Comparison of ENCODE assay signal across 1 cellular context in genomic region chr7:34776748-34777358, GRCh38.
TF ChIP-seq lines count a peak whose summit lies in the region.

No MANE protein-coding gene starts in this region.

TF ChIP-seq in WTC11, 78 proteins besides CTCF, POLR2A, EP300 and RAD21 (continued from another document):
- TF ChIP-seq ZNF281 (CRISPR knock-in tag; IDR thresholded peaks at IDR 0.05): no peak
- TF ChIP-seq ZSCAN18 (CRISPR knock-in tag; IDR thresholded peaks at IDR 0.05): no peak
- TF ChIP-seq TEAD4 (CRISPR knock-in tag; IDR thresholded peaks at IDR 0.05): no peak
- no peak for TF ChIP-seq USF2 (CRISPR knock-in tag; IDR thresholded peaks at IDR 0.05)
- no peak for TF ChIP-seq ETV6 (CRISPR knock-in tag; IDR thresholded peaks at IDR 0.05)
- no peak for TF ChIP-seq FOXP1 (CRISPR knock-in tag; IDR thresholded peaks at IDR 0.05; ENCODE audit: borderline replicate concordance)
- TF ChIP-seq ATF2 (CRISPR knock-in tag; IDR thresholded peaks at IDR 0.05; ENCODE audit: borderline replicate concordance, low read depth): no peak
- no peak for TF ChIP-seq TP53 (CRISPR knock-in tag; IDR thresholded peaks at IDR 0.05)
- TF ChIP-seq AR (CRISPR knock-in tag; IDR thresholded peaks at IDR 0.05): no peak
- TF ChIP-seq GABPB1 (CRISPR knock-in tag; IDR thresholded peaks at IDR 0.05): no peak
- no peak for TF ChIP-seq IRF2 (CRISPR knock-in tag; IDR thresholded peaks at IDR 0.05; ENCODE audit: borderline replicate concordance, low read depth)
- TF ChIP-seq ARID4B (CRISPR knock-in tag; IDR thresholded peaks at IDR 0.05; ENCODE audit: borderline replicate concordance): no peak
- TF ChIP-seq GRHL2 (CRISPR knock-in tag; IDR thresholded peaks at IDR 0.05; ENCODE audit: insufficient replicate concordance, severe bottlenecking): no peak
- TF ChIP-seq NFATC4 (CRISPR knock-in tag; IDR thresholded peaks at IDR 0.05): no peak
